In the genomic region with DNA sequence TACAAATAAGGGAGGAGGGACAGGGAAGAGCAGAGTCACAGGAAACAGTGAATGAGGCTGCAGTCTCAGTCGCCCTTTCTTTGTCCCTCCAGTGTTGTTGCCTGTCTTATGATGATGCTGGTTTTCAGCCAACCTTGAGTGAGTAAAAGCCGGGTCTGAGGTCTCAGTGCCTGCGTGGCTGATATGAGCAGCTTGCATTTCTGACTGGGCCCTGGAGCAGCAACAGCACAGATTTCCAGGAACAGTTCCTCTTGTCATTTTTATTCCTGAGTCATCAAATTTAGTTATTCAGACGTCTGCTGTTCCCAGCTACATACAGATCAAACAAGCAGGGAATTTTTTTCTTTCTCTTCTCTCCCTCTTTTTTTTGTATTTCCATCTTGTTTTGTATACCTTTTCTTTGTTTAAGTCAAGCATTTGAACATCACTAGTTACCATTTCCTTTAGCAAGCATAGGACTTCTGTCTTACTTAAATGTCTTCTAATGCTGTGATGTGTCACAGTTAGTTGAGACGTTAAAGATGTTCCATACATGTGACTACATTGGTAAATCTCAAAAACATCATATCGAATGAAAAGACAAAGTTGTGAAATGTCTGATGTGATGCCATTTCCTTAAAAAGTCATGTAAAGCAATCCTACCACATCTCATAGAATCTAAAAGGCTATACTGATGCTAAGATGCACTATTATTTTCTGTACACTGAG, we compare ENCODE assay signal across 8 cellular contexts. TPM values are rescaled to one million over a fixed set of nuclear protein-coding genes. Genes with fewer than 3 reads are reported as not detected.
DNase-seq lines count a peak whose midpoint lies in the region; ATAC-seq lines count a peak whose summit lies in the region.

No MANE protein-coding gene starts in this region.

- peak; percentile 41 for DNase-seq in A172 (ENCODE audit: low spot score)
- peak; percentile 40 to 61 for DNase-seq in activated T-cell treated with anti-CD3 and anti-CD28 coated beads, Interleukin-2, amount 50 U/mL, for 48 hours
- peak; percentile 45 for DNase-seq in left ventricle myocardium superior
- DNase-seq in stimulated activated CD4-positive, alpha-beta T cell treated with anti-CD3 and anti-CD28 coated beads, Interleukin-12 subunit alpha, Interleukin-12 subunit beta, amount 100 ng/mL, for 48 hours (ENCODE audit: low read depth in 2 of 3, low spot score in 1 of 3) = peak; percentile 8 to 24 (median 15)
- DNase-seq in posterior cingulate gyrus = no peak
- no peak for DNase-seq in SKM-1 treated with dmso at 0.1 percent for 144 hours (lab: John Stamatoyannopoulos, UW; ENCODE audit: unreplicated experiment)

- peak; percentile 59 for ATAC-seq in HG03025 (IDR thresholded peaks at IDR 0.05; ENCODE audit: low FRiP score, unreplicated experiment)
- ATAC-seq in left ventricle myocardium superior = peak; percentile 94
- ATAC-seq in GM21515 (IDR thresholded peaks at IDR 0.05; ENCODE audit: unreplicated experiment) = no peak

- intact Hi-C loops in left ventricle myocardium superior (cut with micrococcal nuclease) = no loop called here
- intact Hi-C loops in posterior cingulate gyrus (cut with DNase I) = no loop called here

RNA-seq across cellular contexts. Expression of a gene that starts 26.6 kb away (rescaled TPM):
- 0.41 and 2.6 TPM in 2 replicates for total RNA-seq in A172 (2014; rRNA removed; shearing (Covaris generic))
- total RNA-seq in left ventricle myocardium superior = 20.8 TPM

Comparison
In these comparisons a context has a peak if more than half of its experiments do, and no peak if none do; other contexts are left out.
1. DNase-seq: peak in A172 (single experiment), activated T-cell treated with anti-CD3 and anti-CD28 coated beads, Interleukin-2, amount 50 U/mL, for 48 hours (2 of 2), left ventricle myocardium superior (single experiment) and stimulated activated CD4-positive, alpha-beta T cell treated with anti-CD3 and anti-CD28 coated beads, Interleukin-12 subunit alpha, Interleukin-12 subunit beta, amount 100 ng/mL, for 48 hours (3 of 3); none in posterior cingulate gyrus (0 of 10) and SKM-1 treated with dmso at 0.1 percent for 144 hours (single experiment).